Comparison of ENCODE assay signal across 20 cellular contexts in the genomic region with DNA sequence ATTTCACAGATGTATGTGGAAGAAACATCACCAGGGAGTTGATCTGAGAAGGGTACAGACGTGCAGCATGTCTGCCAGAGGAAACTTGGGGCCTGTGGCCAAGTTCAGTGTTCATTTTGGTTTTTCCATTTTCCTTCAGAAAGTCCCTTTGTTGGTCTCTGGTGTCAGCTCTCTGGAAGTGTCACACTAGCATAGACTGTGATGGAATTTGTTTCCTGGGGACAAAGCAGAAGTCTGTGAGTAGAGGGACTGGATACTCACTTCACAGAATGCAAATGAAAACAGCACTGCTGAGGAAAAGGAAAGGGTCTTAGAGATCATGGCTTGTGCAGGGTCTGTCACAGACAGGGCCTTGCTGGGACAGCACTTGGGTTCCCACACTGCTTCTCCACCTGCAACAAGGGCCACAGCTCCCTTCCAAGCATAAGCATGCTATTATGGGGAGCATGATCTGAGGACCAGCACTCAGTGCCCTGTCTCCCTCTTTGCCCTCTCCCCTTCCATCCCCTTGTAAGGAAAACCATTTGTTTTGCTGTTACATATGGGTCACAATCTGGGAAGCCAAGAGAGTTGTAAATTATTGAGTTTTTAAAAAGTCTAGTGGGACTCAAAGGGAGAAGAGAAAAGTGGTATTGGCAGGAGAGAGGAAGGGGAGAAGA. TPM values are rescaled to one million over a fixed set of nuclear protein-coding genes. Genes with fewer than 3 reads are reported as not detected.
A peak's percentile ranks its signal among the peaks of the same experiment; 100 is the strongest.
DNase-seq lines count a peak whose midpoint lies in the region; ATAC-seq and TF ChIP-seq lines count a peak whose summit lies in the region.
"Had no signal": no experiment of that assay in that cellular context is flagged by ENCODE, and none has a peak within 500 bp of the region (broad histone marks: within the 10 kb centered on the region; RNA-seq: fewer than 3 reads in every experiment).

No MANE protein-coding gene starts in this region.

- H3K4me3 Mint-ChIP-seq in activated naive CD4-positive, alpha-beta T cell treated with anti-CD3 and anti-CD28 coated beads, Interleukin-2, amount 10 ng/mL, durations not matched to agents 7 days and 5 days: no peak overlapping the region
- H3K4me3 Mint-ChIP-seq in activated CD8-positive, alpha-beta T cell treated with anti-CD3 and anti-CD28 coated beads, Interleukin-2, amount 10 ng/mL, durations not matched to agents 7 days and 5 days: no peak overlapping the region
- H3K4me3 Mint-ChIP-seq in stimulated activated effector memory CD8-positive, alpha-beta T cell treated with anti-CD3 and anti-CD28 coated beads, Interleukin-12 subunit alpha, Interleukin-12 subunit beta, amount 100 ng/mL, for 72 hours: no peak overlapping the region

- peak overlapping the region; percentile 73 for H3K27ac Mint-ChIP-seq in activated naive CD4-positive, alpha-beta T cell treated with anti-CD3 and anti-CD28 coated beads, Interleukin-2, amount 10 ng/mL, durations not matched to agents 7 days and 5 days
- H3K27ac Mint-ChIP-seq in activated CD8-positive, alpha-beta T cell treated with anti-CD3 and anti-CD28 coated beads, Interleukin-2, amount 10 ng/mL, durations not matched to agents 7 days and 5 days: peak overlapping the region; percentile 76
- peak overlapping the region; percentile 89 for H3K27ac Mint-ChIP-seq in stimulated activated effector memory CD8-positive, alpha-beta T cell treated with anti-CD3 and anti-CD28 coated beads, Interleukin-12 subunit alpha, Interleukin-12 subunit beta, amount 100 ng/mL, for 72 hours

- H3K4me1 Mint-ChIP-seq in activated naive CD4-positive, alpha-beta T cell treated with anti-CD3 and anti-CD28 coated beads, Interleukin-2, amount 10 ng/mL, durations not matched to agents 7 days and 5 days: peaks cover 53% of the 10 kb centered on the region
- H3K4me1 Mint-ChIP-seq in activated CD8-positive, alpha-beta T cell treated with anti-CD3 and anti-CD28 coated beads, Interleukin-2, amount 10 ng/mL, durations not matched to agents 7 days and 5 days (ENCODE audit: low read depth): peaks cover 58% of the 10 kb centered on the region
- H3K4me1 Mint-ChIP-seq in stimulated activated effector memory CD8-positive, alpha-beta T cell treated with anti-CD3 and anti-CD28 coated beads, Interleukin-12 subunit alpha, Interleukin-12 subunit beta, amount 100 ng/mL, for 72 hours: peaks cover 72% of the 10 kb centered on the region

- no peak for ATAC-seq in activated CD8-positive, alpha-beta T cell treated with anti-CD3 and anti-CD28 coated beads, Interleukin-2, amount 10 ng/mL, durations not matched to agents 7 days and 5 days
- ATAC-seq in stimulated activated effector memory CD8-positive, alpha-beta T cell treated with anti-CD3 and anti-CD28 coated beads, Interleukin-12 subunit alpha, Interleukin-12 subunit beta, amount 100 ng/mL, for 72 hours: no peak
- no peak for ATAC-seq in GM21515 (IDR thresholded peaks at IDR 0.05; ENCODE audit: unreplicated experiment)
- ATAC-seq: left lung, Right ventricle myocardium inferior had no signal

- in situ Hi-C loops in GM18951 (cut with MboI; ENCODE audit: low sequenced_read_pairs, unreplicated experiment): loop anchor here (25.0 kb wide), 1 partner anchor 523 kb away; a partner anchor contains a TSS

- no peaks in the 10 kb centered on the region for H3K27me3 Mint-ChIP-seq in activated naive CD4-positive, alpha-beta T cell treated with anti-CD3 and anti-CD28 coated beads, Interleukin-2, amount 10 ng/mL, durations not matched to agents 7 days and 5 days
- no peaks in the 10 kb centered on the region for H3K27me3 Mint-ChIP-seq in activated CD8-positive, alpha-beta T cell treated with anti-CD3 and anti-CD28 coated beads, Interleukin-2, amount 10 ng/mL, durations not matched to agents 7 days and 5 days (ENCODE audit: low read depth)

- DNase-seq in activated naive CD4-positive, alpha-beta T cell treated with anti-CD3 and anti-CD28 coated beads, Interleukin-2, amount 10 ng/mL, durations not matched to agents 7 days and 5 days: no peak
- DNase-seq in activated naive CD4-positive, alpha-beta T cell treated with Interleukin-2 at 50 U/mL for 16 hours: no peak
- DNase-seq in activated CD8-positive, alpha-beta T cell treated with anti-CD3 and anti-CD28 coated beads, Interleukin-2, amount 10 ng/mL, durations not matched to agents 7 days and 5 days: no peak
- DNase-seq in stimulated activated effector memory CD8-positive, alpha-beta T cell treated with anti-CD3 and anti-CD28 coated beads, Interleukin-12 subunit alpha, Interleukin-12 subunit beta, amount 100 ng/mL, for 72 hours (ENCODE audit: low spot score in 2 of 2): no peak
- no peak for DNase-seq in NCI-H146 treated with DMSO at 0.1 percent for 48 hours (lab: John Stamatoyannopoulos, UW; ENCODE audit: unreplicated experiment)
- DNase-seq in NOMO-1 (lab: John Stamatoyannopoulos, UW; ENCODE audit: unreplicated experiment in 2 of 2): no peak
- DNase-seq: COR-L47; DMS79 treated with DMSO at 0.1 percent for 48 hours; left lung; NCI-H1417 treated with DMSO at 0.1 percent for 48 hours; NCI-H2171; NCI-H526 treated with DMSO at 0.1 percent for 48 hours; stimulated activated CD4-positive, alpha-beta T cell treated with anti-CD3 and anti-CD28 coated beads, Interleukin-1b, Interleukin-23, amount 100 ng/mL, for 48 hours; stimulated activated naive CD4-positive, alpha-beta T cell treated with Interleukin-2 at 50 U/mL for 16 hours; trophoblast cell had no signal

- H3K9me3 Mint-ChIP-seq in activated naive CD4-positive, alpha-beta T cell treated with anti-CD3 and anti-CD28 coated beads, Interleukin-2, amount 10 ng/mL, durations not matched to agents 7 days and 5 days: no peaks in the 10 kb centered on the region
- H3K9me3 Mint-ChIP-seq in activated CD8-positive, alpha-beta T cell treated with anti-CD3 and anti-CD28 coated beads, Interleukin-2, amount 10 ng/mL, durations not matched to agents 7 days and 5 days (ENCODE audit: insufficient read depth): no peaks in the 10 kb centered on the region
- no peaks in the 10 kb centered on the region for H3K9me3 Mint-ChIP-seq in stimulated activated effector memory CD8-positive, alpha-beta T cell treated with anti-CD3 and anti-CD28 coated beads, Interleukin-12 subunit alpha, Interleukin-12 subunit beta, amount 100 ng/mL, for 72 hours

- peak; percentile 28 for TF ChIP-seq POLR2A in GM18951 (IDR thresholded peaks at IDR 0.05; ENCODE audit: extremely low read depth, insufficient read depth, insufficient read length)

- CTCF ChIA-PET in activated naive CD4-positive, alpha-beta T cell treated with anti-CD3 and anti-CD28 coated beads, Interleukin-2, amount 10 ng/mL, durations not matched to agents 7 days and 5 days (lab: Charles Lee): interaction anchor here (1.3 to 12.9 kb wide), 8 partner anchors 8 to 320 kb away, joined by 3 to 308 read pairs (median 5); no protein-coding TSS in a partner anchor
- CTCF ChIA-PET in activated CD8-positive, alpha-beta T cell treated with anti-CD3 and anti-CD28 coated beads, Interleukin-2, amount 10 ng/mL, durations not matched to agents 7 days and 5 days (lab: Charles Lee): interaction anchor here (1.1 to 8.4 kb wide), 9 partner anchors 7 to 221 kb away, joined by 3 to 185 read pairs (median 8); no protein-coding TSS in a partner anchor

- POLR2A ChIA-PET in activated CD8-positive, alpha-beta T cell treated with anti-CD3 and anti-CD28 coated beads, Interleukin-2, amount 10 ng/mL, durations not matched to agents 7 days and 5 days (lab: Charles Lee): interaction anchor here (0.8 to 1.1 kb wide), 2 partner anchors 8 to 36 kb away, joined by 3 read pairs; a partner anchor contains a TSS

- H3K36me3 Mint-ChIP-seq in activated naive CD4-positive, alpha-beta T cell treated with anti-CD3 and anti-CD28 coated beads, Interleukin-2, amount 10 ng/mL, durations not matched to agents 7 days and 5 days: peaks cover 76% of the 10 kb centered on the region
- H3K36me3 Mint-ChIP-seq in activated CD8-positive, alpha-beta T cell treated with anti-CD3 and anti-CD28 coated beads, Interleukin-2, amount 10 ng/mL, durations not matched to agents 7 days and 5 days (ENCODE audit: low read depth): peaks cover 77% of the 10 kb centered on the region
- H3K36me3 Mint-ChIP-seq in stimulated activated effector memory CD8-positive, alpha-beta T cell treated with anti-CD3 and anti-CD28 coated beads, Interleukin-12 subunit alpha, Interleukin-12 subunit beta, amount 100 ng/mL, for 72 hours: peaks cover 98% of the 10 kb centered on the region

RNA-seq across cellular contexts. Expression of a gene that starts 31.4 kb away (rescaled TPM):
- total RNA-seq in activated CD8-positive, alpha-beta T cell treated with anti-CD3 and anti-CD28 coated beads, Interleukin-2, amount 10 ng/mL, durations not matched to agents 7 days and 5 days: 10 to 100 TPM; 14.0 to 15.4 TPM
- total RNA-seq: dermis microvascular lymphatic vessel endothelial cell had no signal

RNA-seq across cellular contexts. Expression of a gene that starts 36.1 kb away (rescaled TPM):
- 10 to 100 TPM; 48.5 to 50.1 TPM for total RNA-seq in activated CD8-positive, alpha-beta T cell treated with anti-CD3 and anti-CD28 coated beads, Interleukin-2, amount 10 ng/mL, durations not matched to agents 7 days and 5 days
- total RNA-seq: skeletal muscle tissue had no signal
